Comparison of ENCODE assay signal across 8 cellular contexts in genomic region chr6:39724787-39725631, GRCh38. TPM values are rescaled to one million over a fixed set of nuclear protein-coding genes. Genes with fewer than 3 reads are reported as not detected.
DNase-seq lines count a peak whose midpoint lies in the region; ATAC-seq, FAIRE-seq and TF ChIP-seq lines count a peak whose summit lies in the region.

Gene KIF6, minus strand, starts transcription at chr6:39725408. Its CDS starts 98 bp downstream, at chr6:39725310.

- H3K79me2 ChIP-seq in mammary epithelial cell (ENCODE audit: insufficient read depth, low read length): no peaks in the 10 kb centered on the region

- FAIRE-seq in GM12892 (lab: Jason Lieb, UNC) (peak; percentile 97), H54 (lab: Jason Lieb, UNC) (no peak)

- dilution Hi-C loops in mammary epithelial cell (cut with HindIII; ENCODE audit: low sequenced_read_pairs): no loop called here

- peaks cover 5% of the 10 kb centered on the region for H3K4me1 ChIP-seq in mammary epithelial cell (ENCODE audit: insufficient read depth, low read length)
- no peaks in the 10 kb centered on the region for H3K4me1 ChIP-seq in iPS-20b (ENCODE audit: insufficient read depth, low read length)
- no peaks in the 10 kb centered on the region for H3K4me1 ChIP-seq in skeletal muscle satellite cell (ENCODE audit: control insufficient read depth, insufficient read depth, low read length)

- no peak for TF ChIP-seq POLR2A in GM12892 (IDR thresholded peaks at IDR 0.05; ENCODE audit: low read depth, low read length)
- no peak for TF ChIP-seq POLR2A in H54 (IDR thresholded peaks at IDR 0.05; ENCODE audit: low read depth, low read length)

- intact Hi-C loops in mammary epithelial cell (cut with micrococcal nuclease): loop anchor here (10.0 kb wide), 1 partner anchor 360 kb away; no protein-coding TSS in a partner anchor

- WGBS in mammary epithelial cell (ENCODE audit: low coverage, missing lambda C conversion rate): 3% methylated on average over 5 of the region's 58 CpGs

- H3K27ac ChIP-seq in WERI-Rb-1 (no peak within 1 kb of the TSS), mammary epithelial cell (ENCODE audit: insufficient read depth, low read depth, low read length) (peak within 1 kb of the TSS; percentile 43), iPS-20b (ENCODE audit: low read length) (no peak within 1 kb of the TSS)

- H3K9ac ChIP-seq in mammary epithelial cell (ENCODE audit: insufficient read depth, low read length) (no peak within 1 kb of the TSS), iPS-20b (ENCODE audit: low read depth, low read length) (no peak within 1 kb of the TSS), skeletal muscle satellite cell (ENCODE audit: low read depth, low read length) (peak within 1 kb of the TSS; percentile 69)

- DNase-seq in GM12892 (ENCODE audit: insufficient read length): peak; percentile 85
- DNase-seq in NCI-H1694 (lab: John Stamatoyannopoulos, UW): peak; percentile 83
- peak; percentile 96 for DNase-seq in WERI-Rb-1
- DNase-seq in mammary epithelial cell: peak; percentile 78
- no peak for DNase-seq in H54 (ENCODE audit: insufficient read length, low spot score)

- H4K20me1 ChIP-seq in mammary epithelial cell (ENCODE audit: insufficient read depth, low read length): no peaks in the 10 kb centered on the region

- H3K9me3 ChIP-seq in WERI-Rb-1 (ENCODE audit: severe bottlenecking) (no peaks in the 10 kb centered on the region), mammary epithelial cell (replicated peaks; ENCODE audit: insufficient read depth, low read length) (no peaks in the 10 kb centered on the region), iPS-20b (ENCODE audit: insufficient read depth, low read depth, low read length) (no peaks in the 10 kb centered on the region), skeletal muscle satellite cell (replicated peaks; ENCODE audit: low read length) (no peaks in the 10 kb centered on the region)

- H3K4me2 ChIP-seq in mammary epithelial cell (ENCODE audit: insufficient read depth, low read depth, low read length) (peak within 1 kb of the TSS; percentile 95), skeletal muscle satellite cell (ENCODE audit: low read length) (peak within 1 kb of the TSS; percentile 95)

- no TSS peak for BruUV-seq in mammary epithelial cell (replicated peaks; lab: Mats Ljungman, UMichigan)

- TF ChIP-seq CTCF in WERI-Rb-1 (IDR thresholded peaks at IDR 0.05; ENCODE audit: low read depth, low read length) (no peak), mammary epithelial cell (conservative IDR thresholded peaks at IDR 0.05 in 1 of 2, IDR thresholded peaks at IDR 0.05 in 1 of 2; ENCODE audit: extremely low read depth in 1 of 2, insufficient read depth in 1 of 2, low read depth in 1 of 2, low read length in 2 of 2) (no peak)

- no peaks in the 10 kb centered on the region for H3K36me3 ChIP-seq in WERI-Rb-1
- H3K36me3 ChIP-seq in mammary epithelial cell (ENCODE audit: insufficient read depth, low read length): no peaks in the 10 kb centered on the region
- H3K36me3 ChIP-seq in iPS-20b (ENCODE audit: insufficient read depth, low read depth, low read length): no peaks in the 10 kb centered on the region
- no peaks in the 10 kb centered on the region for H3K36me3 ChIP-seq in skeletal muscle satellite cell (ENCODE audit: insufficient read depth, low read length)

- ATAC-seq in HG02852 (IDR thresholded peaks at IDR 0.05; ENCODE audit: unreplicated experiment): peak; percentile 100

- in situ Hi-C loops in mammary epithelial cell (cut with MboI; ENCODE audit: low sequenced_read_pairs in 2 of 2): no loop called here

- no peaks in the 10 kb centered on the region for H3K27me3 ChIP-seq in WERI-Rb-1 (ENCODE audit: insufficient read depth, low read depth, severe bottlenecking)
- H3K27me3 ChIP-seq in mammary epithelial cell (ENCODE audit: insufficient read depth, low read length): no peaks in the 10 kb centered on the region
- no peaks in the 10 kb centered on the region for H3K27me3 ChIP-seq in iPS-20b (ENCODE audit: insufficient read depth, low read length)
- peaks cover 10% of the 10 kb centered on the region for H3K27me3 ChIP-seq in skeletal muscle satellite cell (ENCODE audit: control insufficient read depth, insufficient read depth, low read length)

- CTCF ChIA-PET in mammary epithelial cell (lab: Charles Lee; ENCODE audit: low non-redundant PET): no interaction called here

- peak within 1 kb of the TSS; percentile 96 for H2AFZ ChIP-seq in mammary epithelial cell (ENCODE audit: low read depth, low read length)

- H3K4me3 ChIP-seq in WERI-Rb-1 (ENCODE audit: low read depth, low read length) (peak within 1 kb of the TSS; percentile 56), mammary epithelial cell (replicated peaks in 1 of 3; ENCODE audit: insufficient read depth in 1 of 3, low read depth in 2 of 3, low read length in 3 of 3) (peak within 1 kb of the TSS; percentile 64 to 83 (median 70)), iPS-20b (ENCODE audit: low read length) (peak within 1 kb of the TSS; percentile 70), skeletal muscle satellite cell (ENCODE audit: low read length) (peak within 1 kb of the TSS; percentile 87)

RNA-seq across cellular contexts. Expression of gene KIF6, which starts in this region (rescaled TPM):
- 0.49 TPM for polyA plus RNA-seq in GM12892 (2012; ENCODE audit: missing spikeins)
- under 1 TPM; 0.33 to 0.66 TPM for total RNA-seq in mammary epithelial cell
- polyA plus RNA-seq in mammary epithelial cell: 0.32 TPM
- not detected for polyA minus RNA-seq in mammary epithelial cell
- total RNA-seq in skeletal muscle satellite cell (2012; rRNA removed): 0.76 and 1.1 TPM in 2 replicates

Comparison
In these comparisons a context has a peak if more than half of its experiments do, and no peak if none do; other contexts are left out.
1. Peak in DNase-seq, H3K4me3 ChIP-seq, H3K27ac ChIP-seq and H3K4me2 ChIP-seq in mammary epithelial cell; RNA of the gene not detected or under 1 TPM.